Comparison of ENCODE assay signal across 1 cellular context in the genomic region with DNA sequence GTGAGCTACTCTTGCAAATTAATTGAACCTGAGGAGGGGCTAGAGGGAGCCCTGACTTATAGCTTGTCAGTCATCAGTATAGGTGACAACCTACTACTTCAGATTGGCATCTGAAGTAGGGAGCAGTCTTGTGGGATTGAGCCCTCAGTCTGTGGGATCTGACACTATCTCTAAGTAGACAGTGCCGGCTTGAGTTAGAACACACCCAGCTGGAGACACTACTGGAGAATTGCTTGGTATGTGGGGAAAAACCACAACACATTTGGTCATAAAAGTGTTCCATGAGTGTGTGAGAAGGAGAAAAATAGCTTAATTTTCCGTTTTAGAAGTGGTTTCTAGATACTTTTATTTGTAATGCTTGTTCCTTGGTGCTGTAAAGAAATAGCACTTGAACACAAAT.
TF ChIP-seq lines count a peak whose summit lies in the region.

No MANE protein-coding gene starts in this region.

TF ChIP-seq in GM23338, 12 proteins besides CTCF, POLR2A, EP300 and RAD21 (continued from another document):
- TF ChIP-seq, protein P1, sequence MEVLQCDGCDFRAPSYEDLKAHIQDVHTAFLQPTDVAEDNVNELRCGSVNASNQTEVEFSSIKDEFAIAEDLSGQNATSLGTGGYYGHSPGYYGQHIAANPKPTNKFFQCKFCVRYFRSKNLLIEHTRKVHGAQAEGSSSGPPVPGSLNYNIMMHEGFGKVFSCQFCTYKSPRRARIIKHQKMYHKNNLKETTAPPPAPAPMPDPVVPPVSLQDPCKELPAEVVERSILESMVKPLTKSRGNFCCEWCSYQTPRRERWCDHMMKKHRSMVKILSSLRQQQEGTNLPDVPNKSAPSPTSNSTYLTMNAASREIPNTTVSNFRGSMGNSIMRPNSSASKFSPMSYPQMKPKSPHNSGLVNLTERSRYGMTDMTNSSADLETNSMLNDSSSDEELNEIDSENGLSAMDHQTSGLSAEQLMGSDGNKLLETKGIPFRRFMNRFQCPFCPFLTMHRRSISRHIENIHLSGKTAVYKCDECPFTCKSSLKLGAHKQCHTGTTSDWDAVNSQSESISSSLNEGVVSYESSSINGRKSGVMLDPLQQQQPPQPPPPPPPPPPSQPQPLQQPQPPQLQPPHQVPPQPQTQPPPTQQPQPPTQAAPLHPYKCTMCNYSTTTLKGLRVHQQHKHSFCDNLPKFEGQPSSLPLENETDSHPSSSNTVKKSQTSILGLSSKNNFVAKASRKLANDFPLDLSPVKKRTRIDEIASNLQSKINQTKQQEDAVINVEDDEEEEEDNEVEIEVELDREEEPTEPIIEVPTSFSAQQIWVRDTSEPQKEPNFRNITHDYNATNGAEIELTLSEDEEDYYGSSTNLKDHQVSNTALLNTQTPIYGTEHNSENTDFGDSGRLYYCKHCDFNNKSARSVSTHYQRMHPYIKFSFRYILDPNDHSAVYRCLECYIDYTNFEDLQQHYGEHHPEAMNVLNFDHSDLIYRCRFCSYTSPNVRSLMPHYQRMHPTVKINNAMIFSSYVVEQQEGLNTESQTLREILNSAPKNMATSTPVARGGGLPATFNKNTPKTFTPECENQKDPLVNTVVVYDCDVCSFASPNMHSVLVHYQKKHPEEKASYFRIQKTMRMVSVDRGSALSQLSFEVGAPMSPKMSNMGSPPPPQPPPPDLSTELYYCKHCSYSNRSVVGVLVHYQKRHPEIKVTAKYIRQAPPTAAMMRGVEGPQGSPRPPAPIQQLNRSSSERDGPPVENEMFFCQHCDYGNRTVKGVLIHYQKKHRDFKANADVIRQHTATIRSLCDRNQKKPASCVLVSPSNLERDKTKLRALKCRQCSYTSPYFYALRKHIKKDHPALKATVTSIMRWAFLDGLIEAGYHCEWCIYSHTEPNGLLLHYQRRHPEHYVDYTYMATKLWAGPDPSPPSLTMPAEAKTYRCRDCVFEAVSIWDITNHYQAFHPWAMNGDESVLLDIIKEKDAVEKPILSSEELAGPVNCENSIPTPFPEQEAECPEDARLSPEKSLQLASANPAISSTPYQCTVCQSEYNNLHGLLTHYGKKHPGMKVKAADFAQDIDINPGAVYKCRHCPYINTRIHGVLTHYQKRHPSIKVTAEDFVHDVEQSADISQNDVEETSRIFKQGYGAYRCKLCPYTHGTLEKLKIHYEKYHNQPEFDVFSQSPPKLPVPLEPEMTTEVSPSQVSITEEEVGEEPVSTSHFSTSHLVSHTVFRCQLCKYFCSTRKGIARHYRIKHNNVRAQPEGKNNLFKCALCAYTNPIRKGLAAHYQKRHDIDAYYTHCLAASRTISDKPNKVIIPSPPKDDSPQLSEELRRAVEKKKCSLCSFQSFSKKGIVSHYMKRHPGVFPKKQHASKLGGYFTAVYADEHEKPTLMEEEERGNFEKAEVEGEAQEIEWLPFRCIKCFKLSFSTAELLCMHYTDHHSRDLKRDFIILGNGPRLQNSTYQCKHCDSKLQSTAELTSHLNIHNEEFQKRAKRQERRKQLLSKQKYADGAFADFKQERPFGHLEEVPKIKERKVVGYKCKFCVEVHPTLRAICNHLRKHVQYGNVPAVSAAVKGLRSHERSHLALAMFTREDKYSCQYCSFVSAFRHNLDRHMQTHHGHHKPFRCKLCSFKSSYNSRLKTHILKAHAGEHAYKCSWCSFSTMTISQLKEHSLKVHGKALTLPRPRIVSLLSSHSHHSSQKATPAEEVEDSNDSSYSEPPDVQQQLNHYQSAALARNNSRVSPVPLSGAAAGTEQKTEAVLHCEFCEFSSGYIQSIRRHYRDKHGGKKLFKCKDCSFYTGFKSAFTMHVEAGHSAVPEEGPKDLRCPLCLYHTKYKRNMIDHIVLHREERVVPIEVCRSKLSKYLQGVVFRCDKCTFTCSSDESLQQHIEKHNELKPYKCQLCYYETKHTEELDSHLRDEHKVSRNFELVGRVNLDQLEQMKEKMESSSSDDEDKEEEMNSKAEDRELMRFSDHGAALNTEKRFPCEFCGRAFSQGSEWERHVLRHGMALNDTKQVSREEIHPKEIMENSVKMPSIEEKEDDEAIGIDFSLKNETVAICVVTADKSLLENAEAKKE (CRISPR knock-in tag; IDR thresholded peaks at IDR 0.05), result no peak
- TF ChIP-seq, protein P2, sequence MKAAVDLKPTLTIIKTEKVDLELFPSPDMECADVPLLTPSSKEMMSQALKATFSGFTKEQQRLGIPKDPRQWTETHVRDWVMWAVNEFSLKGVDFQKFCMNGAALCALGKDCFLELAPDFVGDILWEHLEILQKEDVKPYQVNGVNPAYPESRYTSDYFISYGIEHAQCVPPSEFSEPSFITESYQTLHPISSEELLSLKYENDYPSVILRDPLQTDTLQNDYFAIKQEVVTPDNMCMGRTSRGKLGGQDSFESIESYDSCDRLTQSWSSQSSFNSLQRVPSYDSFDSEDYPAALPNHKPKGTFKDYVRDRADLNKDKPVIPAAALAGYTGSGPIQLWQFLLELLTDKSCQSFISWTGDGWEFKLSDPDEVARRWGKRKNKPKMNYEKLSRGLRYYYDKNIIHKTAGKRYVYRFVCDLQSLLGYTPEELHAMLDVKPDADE (IDR thresholded peaks at IDR 0.05), result no peak
- TF ChIP-seq NANOG (IDR thresholded peaks at IDR 0.05; ENCODE audit: borderline replicate concordance), result no peak
- TF ChIP-seq, protein P3, sequence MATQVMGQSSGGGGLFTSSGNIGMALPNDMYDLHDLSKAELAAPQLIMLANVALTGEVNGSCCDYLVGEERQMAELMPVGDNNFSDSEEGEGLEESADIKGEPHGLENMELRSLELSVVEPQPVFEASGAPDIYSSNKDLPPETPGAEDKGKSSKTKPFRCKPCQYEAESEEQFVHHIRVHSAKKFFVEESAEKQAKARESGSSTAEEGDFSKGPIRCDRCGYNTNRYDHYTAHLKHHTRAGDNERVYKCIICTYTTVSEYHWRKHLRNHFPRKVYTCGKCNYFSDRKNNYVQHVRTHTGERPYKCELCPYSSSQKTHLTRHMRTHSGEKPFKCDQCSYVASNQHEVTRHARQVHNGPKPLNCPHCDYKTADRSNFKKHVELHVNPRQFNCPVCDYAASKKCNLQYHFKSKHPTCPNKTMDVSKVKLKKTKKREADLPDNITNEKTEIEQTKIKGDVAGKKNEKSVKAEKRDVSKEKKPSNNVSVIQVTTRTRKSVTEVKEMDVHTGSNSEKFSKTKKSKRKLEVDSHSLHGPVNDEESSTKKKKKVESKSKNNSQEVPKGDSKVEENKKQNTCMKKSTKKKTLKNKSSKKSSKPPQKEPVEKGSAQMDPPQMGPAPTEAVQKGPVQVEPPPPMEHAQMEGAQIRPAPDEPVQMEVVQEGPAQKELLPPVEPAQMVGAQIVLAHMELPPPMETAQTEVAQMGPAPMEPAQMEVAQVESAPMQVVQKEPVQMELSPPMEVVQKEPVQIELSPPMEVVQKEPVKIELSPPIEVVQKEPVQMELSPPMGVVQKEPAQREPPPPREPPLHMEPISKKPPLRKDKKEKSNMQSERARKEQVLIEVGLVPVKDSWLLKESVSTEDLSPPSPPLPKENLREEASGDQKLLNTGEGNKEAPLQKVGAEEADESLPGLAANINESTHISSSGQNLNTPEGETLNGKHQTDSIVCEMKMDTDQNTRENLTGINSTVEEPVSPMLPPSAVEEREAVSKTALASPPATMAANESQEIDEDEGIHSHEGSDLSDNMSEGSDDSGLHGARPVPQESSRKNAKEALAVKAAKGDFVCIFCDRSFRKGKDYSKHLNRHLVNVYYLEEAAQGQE (IDR thresholded peaks at IDR 0.05; ENCODE audit: unreplicated experiment), result no peak
